In genomic region chr6:15088904-15089568, GRCh38 we compare ENCODE assay signal across 1 cellular context.
TF ChIP-seq lines count a peak whose summit lies in the region.

No MANE protein-coding gene starts in this region.

TF ChIP-seq in HEK293, 187 proteins besides CTCF, POLR2A, EP300 and RAD21 (continued from another document):
- TF ChIP-seq, protein P1, sequence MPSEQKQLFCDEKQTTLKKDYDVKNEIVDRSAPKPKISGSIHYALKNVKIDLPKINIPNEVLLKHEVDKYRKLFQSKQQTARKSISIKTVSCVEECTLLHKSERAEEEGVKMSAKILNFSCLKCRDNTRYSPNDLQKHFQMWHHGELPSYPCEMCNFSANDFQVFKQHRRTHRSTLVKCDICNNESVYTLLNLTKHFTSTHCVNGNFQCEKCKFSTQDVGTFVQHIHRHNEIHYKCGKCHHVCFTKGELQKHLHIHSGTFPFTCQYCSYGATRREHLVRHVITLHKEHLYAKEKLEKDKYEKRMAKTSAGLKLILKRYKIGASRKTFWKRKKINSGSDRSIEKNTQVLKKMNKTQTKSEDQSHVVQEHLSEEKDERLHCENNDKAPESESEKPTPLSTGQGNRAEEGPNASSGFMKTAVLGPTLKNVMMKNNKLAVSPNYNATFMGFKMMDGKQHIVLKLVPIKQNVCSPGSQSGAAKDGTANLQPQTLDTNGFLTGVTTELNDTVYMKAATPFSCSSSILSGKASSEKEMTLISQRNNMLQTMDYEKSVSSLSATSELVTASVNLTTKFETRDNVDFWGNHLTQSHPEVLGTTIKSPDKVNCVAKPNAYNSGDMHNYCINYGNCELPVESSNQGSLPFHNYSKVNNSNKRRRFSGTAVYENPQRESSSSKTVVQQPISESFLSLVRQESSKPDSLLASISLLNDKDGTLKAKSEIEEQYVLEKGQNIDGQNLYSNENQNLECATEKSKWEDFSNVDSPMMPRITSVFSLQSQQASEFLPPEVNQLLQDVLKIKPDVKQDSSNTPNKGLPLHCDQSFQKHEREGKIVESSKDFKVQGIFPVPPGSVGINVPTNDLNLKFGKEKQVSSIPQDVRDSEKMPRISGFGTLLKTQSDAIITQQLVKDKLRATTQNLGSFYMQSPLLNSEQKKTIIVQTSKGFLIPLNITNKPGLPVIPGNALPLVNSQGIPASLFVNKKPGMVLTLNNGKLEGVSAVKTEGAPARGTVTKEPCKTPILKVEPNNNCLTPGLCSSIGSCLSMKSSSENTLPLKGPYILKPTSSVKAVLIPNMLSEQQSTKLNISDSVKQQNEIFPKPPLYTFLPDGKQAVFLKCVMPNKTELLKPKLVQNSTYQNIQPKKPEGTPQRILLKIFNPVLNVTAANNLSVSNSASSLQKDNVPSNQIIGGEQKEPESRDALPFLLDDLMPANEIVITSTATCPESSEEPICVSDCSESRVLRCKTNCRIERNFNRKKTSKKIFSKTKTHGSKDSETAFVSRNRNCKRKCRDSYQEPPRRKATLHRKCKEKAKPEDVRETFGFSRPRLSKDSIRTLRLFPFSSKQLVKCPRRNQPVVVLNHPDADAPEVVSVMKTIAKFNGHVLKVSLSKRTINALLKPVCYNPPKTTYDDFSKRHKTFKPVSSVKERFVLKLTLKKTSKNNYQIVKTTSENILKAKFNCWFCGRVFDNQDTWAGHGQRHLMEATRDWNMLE (tag by site-specific recombination; conservative IDR thresholded peaks at IDR 0.05; ENCODE audit: low read depth): no peak
- TF ChIP-seq ZNF791 (tag by site-specific recombination; IDR thresholded peaks at IDR 0.05): no peak
- TF ChIP-seq PBX3 (CRISPR knock-in tag; IDR thresholded peaks at IDR 0.05): no peak
- TF ChIP-seq BCL11B (tag by site-specific recombination; IDR thresholded peaks at IDR 0.05; ENCODE audit: low read depth): no peak
- no peak for TF ChIP-seq ZNF513 (tag by site-specific recombination; IDR thresholded peaks at IDR 0.05)
- TF ChIP-seq YY2 (tag by site-specific recombination; IDR thresholded peaks at IDR 0.05): peak; percentile 54
- TF ChIP-seq TRIM28 (IDR thresholded peaks at IDR 0.05; ENCODE audit: borderline replicate concordance, low read length): no peak
- TF ChIP-seq GLI4 (tag by site-specific recombination; IDR thresholded peaks at IDR 0.05): no peak
- no peak for TF ChIP-seq TCF7L2 (IDR thresholded peaks at IDR 0.05; ENCODE audit: borderline replicate concordance, low read depth, low read length)
- no peak for TF ChIP-seq BCL11A (tag by site-specific recombination; IDR thresholded peaks at IDR 0.05; ENCODE audit: low read depth)
- peak; percentile 69 for TF ChIP-seq PRDM1 (tag by site-specific recombination; IDR thresholded peaks at IDR 0.05)
- TF ChIP-seq, protein P2, sequence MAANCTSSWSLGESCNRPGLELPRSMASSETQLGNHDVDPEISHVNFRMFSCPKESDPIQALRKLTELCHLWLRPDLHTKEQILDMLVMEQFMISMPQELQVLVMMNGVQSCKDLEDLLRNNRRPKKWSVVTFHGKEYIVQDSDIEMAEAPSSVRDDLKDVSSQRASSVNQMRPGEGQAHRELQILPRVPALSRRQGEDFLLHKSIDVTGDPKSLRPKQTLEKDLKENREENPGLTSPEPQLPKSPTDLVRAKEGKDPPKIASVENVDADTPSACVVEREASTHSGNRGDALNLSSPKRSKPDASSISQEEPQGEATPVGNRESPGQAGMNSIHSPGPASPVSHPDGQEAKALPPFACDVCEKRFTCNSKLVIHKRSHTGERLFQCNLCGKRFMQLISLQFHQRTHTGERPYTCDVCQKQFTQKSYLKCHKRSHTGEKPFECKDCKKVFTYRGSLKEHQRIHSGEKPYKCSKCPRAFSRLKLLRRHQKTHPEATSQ (tag by site-specific recombination; IDR thresholded peaks at IDR 0.05): no peak
- TF ChIP-seq KLF7 (tag by site-specific recombination; IDR thresholded peaks at IDR 0.05; ENCODE audit: borderline replicate concordance): no peak
- TF ChIP-seq, protein P3, sequence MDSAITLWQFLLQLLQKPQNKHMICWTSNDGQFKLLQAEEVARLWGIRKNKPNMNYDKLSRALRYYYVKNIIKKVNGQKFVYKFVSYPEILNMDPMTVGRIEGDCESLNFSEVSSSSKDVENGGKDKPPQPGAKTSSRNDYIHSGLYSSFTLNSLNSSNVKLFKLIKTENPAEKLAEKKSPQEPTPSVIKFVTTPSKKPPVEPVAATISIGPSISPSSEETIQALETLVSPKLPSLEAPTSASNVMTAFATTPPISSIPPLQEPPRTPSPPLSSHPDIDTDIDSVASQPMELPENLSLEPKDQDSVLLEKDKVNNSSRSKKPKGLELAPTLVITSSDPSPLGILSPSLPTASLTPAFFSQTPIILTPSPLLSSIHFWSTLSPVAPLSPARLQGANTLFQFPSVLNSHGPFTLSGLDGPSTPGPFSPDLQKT (IDR thresholded peaks at IDR 0.05; ENCODE audit: borderline replicate concordance, low read depth, low read length): no peak
- TF ChIP-seq SCRT2 (tag by site-specific recombination; IDR thresholded peaks at IDR 0.05): no peak
- TF ChIP-seq ZNF600 (tag by site-specific recombination; IDR thresholded peaks at IDR 0.05): no peak
- no peak for TF ChIP-seq ZNF223 (tag by site-specific recombination; IDR thresholded peaks at IDR 0.05)
- TF ChIP-seq YY1 (tag by site-specific recombination; IDR thresholded peaks at IDR 0.05): peak; percentile 44; the same call in 1 of the 2 replicates
- TF ChIP-seq, protein P4, sequence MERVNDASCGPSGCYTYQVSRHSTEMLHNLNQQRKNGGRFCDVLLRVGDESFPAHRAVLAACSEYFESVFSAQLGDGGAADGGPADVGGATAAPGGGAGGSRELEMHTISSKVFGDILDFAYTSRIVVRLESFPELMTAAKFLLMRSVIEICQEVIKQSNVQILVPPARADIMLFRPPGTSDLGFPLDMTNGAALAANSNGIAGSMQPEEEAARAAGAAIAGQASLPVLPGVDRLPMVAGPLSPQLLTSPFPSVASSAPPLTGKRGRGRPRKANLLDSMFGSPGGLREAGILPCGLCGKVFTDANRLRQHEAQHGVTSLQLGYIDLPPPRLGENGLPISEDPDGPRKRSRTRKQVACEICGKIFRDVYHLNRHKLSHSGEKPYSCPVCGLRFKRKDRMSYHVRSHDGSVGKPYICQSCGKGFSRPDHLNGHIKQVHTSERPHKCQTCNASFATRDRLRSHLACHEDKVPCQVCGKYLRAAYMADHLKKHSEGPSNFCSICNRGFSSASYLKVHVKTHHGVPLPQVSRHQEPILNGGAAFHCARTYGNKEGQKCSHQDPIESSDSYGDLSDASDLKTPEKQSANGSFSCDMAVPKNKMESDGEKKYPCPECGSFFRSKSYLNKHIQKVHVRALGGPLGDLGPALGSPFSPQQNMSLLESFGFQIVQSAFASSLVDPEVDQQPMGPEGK (tag by site-specific recombination; IDR thresholded peaks at IDR 0.05): no peak
- no peak for TF ChIP-seq ZNF792 (tag by site-specific recombination; IDR thresholded peaks at IDR 0.05)
